ENCODE assay signal across 15 cellular contexts in the genomic region with DNA sequence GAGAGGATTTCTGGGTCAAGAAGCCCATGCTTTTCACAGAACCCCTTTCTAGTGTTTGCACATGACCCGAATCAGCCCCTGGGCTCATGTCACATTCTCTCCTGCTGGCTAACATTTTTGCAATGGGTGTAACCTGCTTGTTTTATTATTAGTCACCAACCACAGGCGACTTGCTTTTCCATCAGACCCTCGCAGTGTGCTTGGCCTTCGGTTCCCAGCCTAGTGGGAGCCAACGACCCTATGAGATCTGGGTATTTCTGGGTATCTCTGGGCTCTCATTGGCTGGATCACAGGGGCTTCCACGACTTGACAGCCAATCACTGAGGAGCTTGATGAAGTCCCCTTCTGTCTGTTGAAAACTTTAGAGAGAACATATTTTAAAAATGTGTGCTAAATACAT. TPM values are rescaled to one million over a fixed set of nuclear protein-coding genes. Genes with fewer than 3 reads are reported as not detected.
DNase-seq lines count a peak whose midpoint lies in the region; ATAC-seq and TF ChIP-seq lines count a peak whose summit lies in the region.
"Had no signal": no experiment of that assay in that cellular context is flagged by ENCODE, and none has a peak within 500 bp of the region (broad histone marks: within the 10 kb centered on the region; RNA-seq: fewer than 3 reads in every experiment).

No MANE protein-coding gene starts in this region.

- H3K36me3 Mint-ChIP-seq in activated CD4-positive, alpha-beta memory T cell treated with anti-CD3 and anti-CD28 coated beads, Interleukin-2, amount 10 ng/mL, durations not matched to agents 7 days and 5 days (ENCODE audit: low read depth) = peaks cover 3% of the 10 kb centered on the region
- H3K36me3 Mint-ChIP-seq: stimulated activated memory B cell treated with anti-CD40 and anti-IgM and Interleukin-4, amounts not matched to agents 10 μg/mL and 1 μg/mL and 100 μg/mL, for 72 hours had no signal

- intact Hi-C loops in left lung (cut with DNase I) (no loop called here), testis (cut with DNase I; ENCODE audit: low total_unique reads) (no loop called here), prostate gland (cut with DNase I) (no loop called here)

- CTCF ChIA-PET in activated CD4-positive, alpha-beta memory T cell treated with anti-CD3 and anti-CD28 coated beads, Interleukin-2, amount 10 ng/mL, durations not matched to agents 7 days and 5 days (lab: Charles Lee) = no interaction called here

- H3K27me3 ChIP-seq in ACC112 (ENCODE audit: insufficient read depth, low read length) (no peaks in the 10 kb centered on the region), left lung (peaks cover 0 to 10% of the 10 kb centered on the region in 2 donors), testis (no peaks in the 10 kb centered on the region), prostate gland (replicated peaks; ENCODE audit: insufficient read depth) (no peaks in the 10 kb centered on the region)

- H3K4me3 ChIP-seq in ACC112 (ENCODE audit: low read depth, low read length) (no peak overlapping the region), astrocyte of the spinal cord (ENCODE audit: low read depth, low read length) (no peak overlapping the region), left lung (no peak overlapping the region), testis (no peak overlapping the region), prostate gland (no peak overlapping the region)
- H3K4me3 ChIP-seq: lung, right lobe of liver had no signal

- H3K36me3 ChIP-seq in ACC112 (ENCODE audit: insufficient read depth, low read length) = no peaks in the 10 kb centered on the region
- no peaks in the 10 kb centered on the region for H3K36me3 ChIP-seq in left lung
- H3K36me3 ChIP-seq in testis (ENCODE audit: low read depth, missing control alignments) = no peaks in the 10 kb centered on the region
- no peaks in the 10 kb centered on the region for H3K36me3 ChIP-seq in prostate gland
- H3K36me3 ChIP-seq: right lobe of liver had no signal

- H3K4me3 Mint-ChIP-seq in activated CD4-positive, alpha-beta memory T cell treated with anti-CD3 and anti-CD28 coated beads, Interleukin-2, amount 10 ng/mL, durations not matched to agents 7 days and 5 days = no peak overlapping the region
- H3K4me3 Mint-ChIP-seq: stimulated activated memory B cell treated with anti-CD40 and anti-IgM and Interleukin-4, amounts not matched to agents 10 μg/mL and 1 μg/mL and 100 μg/mL, for 72 hours; WTC11 had no signal

- ATAC-seq in left lung (peak; percentile 59), GM19397 (IDR thresholded peaks at IDR 0.05; ENCODE audit: unreplicated experiment) (no peak)
- ATAC-seq: right lobe of liver; stimulated activated memory B cell treated with anti-CD40 and anti-IgM and Interleukin-4, amounts not matched to agents 10 μg/mL and 1 μg/mL and 100 μg/mL, for 72 hours; WTC11 had no signal

- H3K27ac Mint-ChIP-seq in activated CD4-positive, alpha-beta memory T cell treated with anti-CD3 and anti-CD28 coated beads, Interleukin-2, amount 10 ng/mL, durations not matched to agents 7 days and 5 days = no peak overlapping the region
- H3K27ac Mint-ChIP-seq: activated T-helper 2 cell treated with anti-CD3 and anti-CD28 coated beads, Interferon-gamma antibody, Interleukin-2, Interleukin-4, amounts not matched to agents 10 μg/mL and 5 μg/mL and 100 μg/mL, durations not matched to agents 14 hours and 24 hours and 36 hours; stimulated activated memory B cell treated with anti-CD40 and anti-IgM and Interleukin-4, amounts not matched to agents 10 μg/mL and 1 μg/mL and 100 μg/mL, for 72 hours; WTC11 had no signal

- H2AFZ ChIP-seq in ACC112 (ENCODE audit: low read length, unreplicated experiment) = no peak overlapping the region

- TF ChIP-seq POLR2A in testis (IDR thresholded peaks at IDR 0.05) (no peak), prostate gland (IDR thresholded peaks at IDR 0.05) (no peak)

- peaks cover 10% of the 10 kb centered on the region for H3K27me3 Mint-ChIP-seq in activated CD4-positive, alpha-beta memory T cell treated with anti-CD3 and anti-CD28 coated beads, Interleukin-2, amount 10 ng/mL, durations not matched to agents 7 days and 5 days

- POLR2A ChIA-PET in activated CD4-positive, alpha-beta memory T cell treated with anti-CD3 and anti-CD28 coated beads, Interleukin-2, amount 10 ng/mL, durations not matched to agents 7 days and 5 days (lab: Charles Lee) = no interaction called here

- no peaks in the 10 kb centered on the region for H3K79me2 ChIP-seq in ACC112 (ENCODE audit: control insufficient read depth, insufficient read depth, low read length, unreplicated experiment)

- in situ Hi-C loops in astrocyte of the spinal cord (cut with HindIII; ENCODE audit: low sequenced_read_pairs) = no loop called here

- peak overlapping the region; percentile 88 for H3K27ac ChIP-seq in ACC112 (ENCODE audit: low read depth, low read length)
- peak overlapping the region in 1 of 2 donors; percentile 33 for H3K27ac ChIP-seq in left lung
- H3K27ac ChIP-seq in testis = no peak overlapping the region
- no peak overlapping the region for H3K27ac ChIP-seq in prostate gland
- H3K27ac ChIP-seq: right lobe of liver had no signal

- WGBS in testis, 2 donors = 73 to 74% methylated on average over 6 of the region's 6 CpGs
- 66% methylated on average over 6 of the region's 6 CpGs for WGBS in prostate gland

- H3K4me1 ChIP-seq in ACC112 (ENCODE audit: control insufficient read depth, insufficient read depth, low read length, unreplicated experiment) = peaks cover 46% of the 10 kb centered on the region
- H3K4me1 ChIP-seq in left lung = peaks cover 0 to 7% of the 10 kb centered on the region in 2 donors
- peaks cover 10% of the 10 kb centered on the region for H3K4me1 ChIP-seq in testis
- no peaks in the 10 kb centered on the region for H3K4me1 ChIP-seq in prostate gland (replicated peaks)
- H3K4me1 ChIP-seq: right lobe of liver had no signal

- DNase-seq in HT-29 (ENCODE audit: low spot score) (peak; percentile 8), astrocyte of the spinal cord (ENCODE audit: low read depth, low spot score) (peak; percentile 93), left lung (no peak), testis (no peak), prostate gland (ENCODE audit: low spot score) (no peak)
- DNase-seq in activated CD4-positive, alpha-beta memory T cell treated with anti-CD3 and anti-CD28 coated beads, Interleukin-2, amount 10 ng/mL, durations not matched to agents 7 days and 5 days = no peak
- DNase-seq: effector memory CD4-positive, alpha-beta T cell; MM.1S had no signal

- H3K9me3 ChIP-seq in left lung (peaks cover 0 to 3% of the 10 kb centered on the region in 2 donors), testis (no peaks in the 10 kb centered on the region), prostate gland (no peaks in the 10 kb centered on the region)
- H3K9me3 ChIP-seq: right lobe of liver had no signal

- peaks cover 7% of the 10 kb centered on the region for H3K4me1 Mint-ChIP-seq in activated CD4-positive, alpha-beta memory T cell treated with anti-CD3 and anti-CD28 coated beads, Interleukin-2, amount 10 ng/mL, durations not matched to agents 7 days and 5 days

- TF ChIP-seq CTCF in astrocyte of the spinal cord (IDR thresholded peaks at IDR 0.05; ENCODE audit: low read depth, low read length) = no peak
- no peak for TF ChIP-seq CTCF in left lung (IDR thresholded peaks at IDR 0.05)
- TF ChIP-seq CTCF in testis (IDR thresholded peaks at IDR 0.05) = no peak
- TF ChIP-seq CTCF in prostate gland (IDR thresholded peaks at IDR 0.05) = no peak

- H3K9me3 Mint-ChIP-seq in activated CD4-positive, alpha-beta memory T cell treated with anti-CD3 and anti-CD28 coated beads, Interleukin-2, amount 10 ng/mL, durations not matched to agents 7 days and 5 days = peaks cover 4% of the 10 kb centered on the region
- H3K9me3 Mint-ChIP-seq: stimulated activated memory B cell treated with anti-CD40 and anti-IgM and Interleukin-4, amounts not matched to agents 10 μg/mL and 1 μg/mL and 100 μg/mL, for 72 hours had no signal

RNA-seq across cellular contexts. Expression of a gene that starts 11.0 kb away (rescaled TPM):
- total RNA-seq in HT-29 (2014; rRNA removed; shearing (Covaris generic)) = 0.33 and 0.55 TPM in 2 replicates
- total RNA-seq in left lung = 10 to 100 TPM; 69.8 to 96.6 TPM
- total RNA-seq in testis = 100 to 1,000 TPM; 248 to 334 TPM
- polyA plus RNA-seq in testis (ENCODE audit: insufficient read depth, low read depth, low replicate concordance) = 172 TPM
- total RNA-seq in prostate gland = 100 to 1,000 TPM in 1 of 2 donors, 10 to 100 TPM in 1; 12.8 to 318 TPM
- total RNA-seq in activated CD4-positive, alpha-beta memory T cell treated with anti-CD3 and anti-CD28 coated beads, Interleukin-2, amount 10 ng/mL, durations not matched to agents 7 days and 5 days = not detected
- total RNA-seq: activated T-helper 2 cell treated with anti-CD3 and anti-CD28 coated beads, Interferon-gamma antibody, Interleukin-2, Interleukin-4, amounts not matched to agents 10 μg/mL and 5 μg/mL and 100 μg/mL, durations not matched to agents 14 hours and 24 hours and 36 hours had no signal

RNA-seq across cellular contexts. Expression of a gene that starts 57.8 kb away (rescaled TPM):
- total RNA-seq in HT-29 (2014; rRNA removed; shearing (Covaris generic)) = 10.5 and 10.6 TPM in 2 replicates
- 10 to 100 TPM; 14.0 to 22.0 TPM for total RNA-seq in left lung
- total RNA-seq in testis = 10 to 100 TPM; 33.1 to 81.9 TPM
- polyA plus RNA-seq in testis (ENCODE audit: insufficient read depth, low read depth, low replicate concordance) = 97.7 TPM
- 10 to 100 TPM; 19.4 to 26.9 TPM for total RNA-seq in prostate gland
- total RNA-seq in activated CD4-positive, alpha-beta memory T cell treated with anti-CD3 and anti-CD28 coated beads, Interleukin-2, amount 10 ng/mL, durations not matched to agents 7 days and 5 days = 1 to 10 TPM; 2.0 to 3.6 TPM

Comparison
In these comparisons a context has a peak if more than half of its experiments do, and no peak if none do; other contexts are left out.
1. DNase-seq: peak in HT-29 (single experiment) and astrocyte of the spinal cord (single experiment); none in left lung (0 of 2), testis (single experiment), prostate gland (single experiment) and activated CD4-positive, alpha-beta memory T cell treated with anti-CD3 and anti-CD28 coated beads, Interleukin-2, amount 10 ng/mL, durations not matched to agents 7 days and 5 days (single experiment).